22 cellular contexts compared by ENCODE assay signal in the genomic region with DNA sequence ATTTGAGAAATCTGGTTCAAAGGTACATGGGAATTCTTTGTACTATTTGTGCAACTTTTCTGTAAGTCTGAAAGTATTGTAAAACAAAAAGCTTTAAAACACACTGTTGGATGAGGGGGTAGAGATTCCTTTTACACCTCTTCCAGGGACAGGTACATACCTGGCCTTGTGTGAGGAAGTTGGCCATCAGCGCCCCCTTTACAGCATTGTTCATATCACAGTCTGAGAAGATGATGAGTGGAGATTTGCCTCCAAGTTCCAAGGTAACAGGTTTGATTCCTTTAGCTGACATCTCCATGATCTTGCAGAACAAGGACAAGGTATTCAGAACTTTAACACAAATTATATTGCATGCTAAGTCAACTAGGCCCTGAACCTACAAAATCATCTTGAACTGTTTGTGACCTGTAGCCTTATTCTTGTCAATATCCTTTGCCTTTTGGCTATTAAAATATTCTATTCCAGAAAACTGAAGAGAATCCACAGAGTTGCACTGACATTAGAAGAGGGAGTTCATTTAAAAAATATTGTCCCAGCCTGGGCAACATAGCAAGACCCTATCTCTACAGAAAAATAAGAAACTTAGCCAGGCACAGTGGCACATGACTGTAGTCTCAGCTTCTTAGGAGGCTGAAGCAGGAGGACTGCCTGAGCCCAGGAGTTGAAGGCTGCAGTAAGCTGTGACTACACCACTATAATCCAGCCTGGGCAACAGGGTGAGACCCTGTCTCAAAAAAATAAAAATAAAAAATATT. TPM values are rescaled to one million over a fixed set of nuclear protein-coding genes. Genes with fewer than 3 reads are reported as not detected.
DNase-seq lines count a peak whose midpoint lies in the region; ATAC-seq and TF ChIP-seq lines count a peak whose summit lies in the region.
"Had no signal": no experiment of that assay in that cellular context is flagged by ENCODE, and none has a peak within 500 bp of the region (broad histone marks: within the 10 kb centered on the region; RNA-seq: fewer than 3 reads in every experiment).

No MANE protein-coding gene starts in this region.

- no peak overlapping the region for H3K4me3 Mint-ChIP-seq in T-helper 2 cell treated with Interferon-gamma antibody and Interleukin-4, amounts not matched to agents 5 μg/mL and 100 μg/mL, for 36 hours
- H3K4me3 Mint-ChIP-seq: neural crest cell, type B pancreatic cell had no signal

- H3K4me1 ChIP-seq in Panc1 (ENCODE audit: control insufficient read depth, insufficient read depth, low read length) = no peaks in the 10 kb centered on the region
- H3K4me1 ChIP-seq: gastroesophageal sphincter had no signal

- ATAC-seq in Panc1 (no peak), HG03039 (IDR thresholded peaks at IDR 0.05; ENCODE audit: unreplicated experiment) (no peak), HG03432 (IDR thresholded peaks at IDR 0.05; ENCODE audit: unreplicated experiment) (no peak), GM21529 (IDR thresholded peaks at IDR 0.05; ENCODE audit: unreplicated experiment) (no peak)
- ATAC-seq: gastroesophageal sphincter; stimulated activated naive CD8-positive, alpha-beta T cell treated with anti-CD3 and anti-CD28 coated beads, Interleukin-15, Interleukin-2, amounts not matched to agents 100 U/mL and 50 U/mL, for 24 hours had no signal

- H3K4me3 ChIP-seq in Panc1 (ENCODE audit: low read depth in 2 of 2, low read length in 2 of 2) = no peak overlapping the region
- H3K4me3 ChIP-seq: gastroesophageal sphincter, skin epidermis had no signal

- H3K36me3 Mint-ChIP-seq in T-helper 2 cell treated with Interferon-gamma antibody and Interleukin-4, amounts not matched to agents 5 μg/mL and 100 μg/mL, for 36 hours (ENCODE audit: low read depth) = peaks cover 75% of the 10 kb centered on the region

- CTCF ChIA-PET in Panc1 (lab: Charles Lee) = no interaction called here

- H3K9me3 ChIP-seq in Panc1 (ENCODE audit: control insufficient read depth, insufficient read depth, low read depth, low read length) = no peaks in the 10 kb centered on the region
- H3K9me3 ChIP-seq: gastroesophageal sphincter had no signal

- TF ChIP-seq CTCF in GM10266 (IDR thresholded peaks at IDR 0.05; ENCODE audit: control insufficient read depth, insufficient read depth, low read depth, missing control alignments) (peak; percentile 5), Panc1 (IDR thresholded peaks at IDR 0.05) (peak; percentile 16; the same call in 1 of the 2 replicates)

- no TSS peak for BruUV-seq in Panc1 (replicated peaks; lab: Mats Ljungman, UMichigan)

- H3K27ac Mint-ChIP-seq in T-helper 2 cell treated with Interferon-gamma antibody and Interleukin-4, amounts not matched to agents 5 μg/mL and 100 μg/mL, for 36 hours = peak overlapping the region; percentile 47
- H3K27ac Mint-ChIP-seq: progenitor cell of endocrine pancreas, type B pancreatic cell had no signal

- H3K9me3 Mint-ChIP-seq in T-helper 2 cell treated with Interferon-gamma antibody and Interleukin-4, amounts not matched to agents 5 μg/mL and 100 μg/mL, for 36 hours = no peaks in the 10 kb centered on the region
- H3K9me3 Mint-ChIP-seq: activated T-helper 2 cell treated with anti-CD3 and anti-CD28 coated beads, Interferon-gamma antibody, Interleukin-2, Interleukin-4, amounts not matched to agents 10 μg/mL and 5 μg/mL and 100 μg/mL, durations not matched to agents 14 hours and 24 hours and 36 hours; neural crest cell; type B pancreatic cell had no signal

- POLR2A ChIA-PET in Panc1 (lab: Charles Lee) = no interaction called here

- no peaks in the 10 kb centered on the region for H3K27me3 Mint-ChIP-seq in T-helper 2 cell treated with Interferon-gamma antibody and Interleukin-4, amounts not matched to agents 5 μg/mL and 100 μg/mL, for 36 hours (ENCODE audit: low read depth)
- H3K27me3 Mint-ChIP-seq: progenitor cell of endocrine pancreas, type B pancreatic cell had no signal

- DNase-seq in T-helper 2 cell treated with Interferon-gamma antibody and Interleukin-4, amounts not matched to agents 5 μg/mL and 100 μg/mL, for 36 hours (ENCODE audit: low spot score) = no peak
- DNase-seq in T-helper 2 cell = no peak
- DNase-seq in GM10266 (ENCODE audit: extremely low spot score) = no peak
- DNase-seq in Panc1 (ENCODE audit: low read depth, low spot score) = no peak
- DNase-seq in iPS-NIHi7 (ENCODE audit: extremely low spot score) = peak; percentile 20
- DNase-seq: DMS153; KG1; NCI-H1048; NCI-H2029 treated with DMSO at 0.1 percent for 48 hours; NCI-H446 treated with DMSO at 0.1 percent for 48 hours; Right ventricle myocardium superior; stimulated activated naive CD8-positive, alpha-beta T cell treated with anti-CD3 and anti-CD28 coated beads, Interleukin-15, Interleukin-2, amounts not matched to agents 100 U/mL and 50 U/mL, for 24 hours; SW 1271 had no signal

- in situ Hi-C loops in Panc1 (cut with HindIII; ENCODE audit: low pct_unique_long_range_greater_than_20kb, low sequenced_read_pairs) = no loop called here

- no peaks in the 10 kb centered on the region for H3K27me3 ChIP-seq in Panc1 (ENCODE audit: control insufficient read depth, insufficient read depth, low read length)
- H3K27me3 ChIP-seq: gastroesophageal sphincter had no signal

- intact Hi-C loops in Panc1 (cut with micrococcal nuclease; ENCODE audit: unreplicated experiment) = no loop called here

- peaks cover 28% of the 10 kb centered on the region for H3K4me1 Mint-ChIP-seq in T-helper 2 cell treated with Interferon-gamma antibody and Interleukin-4, amounts not matched to agents 5 μg/mL and 100 μg/mL, for 36 hours (ENCODE audit: low read depth)
- H3K4me1 Mint-ChIP-seq: neural crest cell had no signal

- H3K27ac ChIP-seq in Panc1 (ENCODE audit: low read length) = no peak overlapping the region
- H3K27ac ChIP-seq: gastroesophageal sphincter, skin epidermis had no signal

- H3K36me3 ChIP-seq in Panc1 (ENCODE audit: control insufficient read depth, insufficient read depth, low read length) = peaks cover 4% of the 10 kb centered on the region; the same call in 1 of the 2 replicates

RNA-seq across cellular contexts. Expression of gene ALDH9A1, which starts 18.9 kb away (rescaled TPM):
- 30.3 TPM for total RNA-seq in Panc1 (2021; ENCODE audit: unreplicated experiment)
- 23.0 TPM for polyA plus RNA-seq in Panc1 (2012; ENCODE audit: insufficient read length)

RNA-seq across cellular contexts. Expression of gene MGST3, which starts 48.4 kb away (rescaled TPM):
- total RNA-seq in Panc1 (2021; ENCODE audit: unreplicated experiment) = 103 TPM
- 128 TPM for polyA plus RNA-seq in Panc1 (2012; ENCODE audit: insufficient read length)
